Comparison of ENCODE assay signal across 9 cellular contexts in the genomic region with DNA sequence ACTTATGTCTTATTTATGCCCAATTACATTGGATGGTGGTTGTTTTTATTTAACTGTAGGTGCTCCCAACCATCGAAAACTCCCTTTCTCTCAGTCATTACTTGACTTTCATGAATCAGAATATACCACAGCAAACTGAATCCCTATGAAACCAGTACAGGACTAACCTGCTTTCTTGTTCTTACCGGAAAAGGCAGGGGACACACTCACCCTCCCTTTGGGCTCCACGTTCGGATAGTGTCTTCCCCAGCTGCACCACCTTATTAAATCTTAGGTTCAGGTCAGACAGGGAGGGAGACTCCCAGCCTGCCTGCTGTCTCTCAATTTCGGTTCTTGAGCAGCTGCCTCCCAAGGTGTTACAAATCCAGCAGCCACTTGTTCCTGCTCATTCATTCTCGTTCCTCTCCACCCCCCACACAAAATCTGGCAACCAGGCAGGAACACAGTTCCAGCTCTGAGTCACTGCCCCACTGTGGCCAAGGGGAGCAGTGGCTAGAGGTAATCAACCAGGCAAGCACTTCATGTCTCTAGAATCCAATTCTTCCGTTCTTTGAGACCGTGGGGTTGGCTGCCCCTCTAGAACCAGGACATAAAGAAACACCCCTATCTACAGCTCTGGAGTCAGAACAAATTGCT.
DNase-seq lines count a peak whose midpoint lies in the region; ATAC-seq, FAIRE-seq and TF ChIP-seq lines count a peak whose summit lies in the region.
"Had no signal": no experiment of that assay in that cellular context is flagged by ENCODE, and none has a peak within 500 bp of the region (broad histone marks: within the 10 kb centered on the region; RNA-seq: fewer than 3 reads in every experiment).

No MANE protein-coding gene starts in this region.

- DNase-seq in GM12864 (ENCODE audit: low read depth) = no peak
- DNase-seq in LNCaP clone FGC (ENCODE audit: low read depth) = no peak
- no peak for DNase-seq in coronary artery (ENCODE audit: low spot score)
- DNase-seq in mucosa of gallbladder (ENCODE audit: low spot score) = peak; percentile 47
- no peak for DNase-seq in stimulated activated CD4-positive, alpha-beta T cell treated with anti-CD3 and anti-CD28 coated beads, Interleukin-1b, Interleukin-23, amount 100 ng/mL, for 48 hours
- no peak for DNase-seq in frontal cortex (ENCODE audit: low spot score in 2 of 2)
- no peak for DNase-seq in NCI-H1436 (lab: John Stamatoyannopoulos, UW)

- H3K4me3 ChIP-seq in GM12864 (ENCODE audit: low read depth, low read length) (no peak overlapping the region), LNCaP clone FGC (ENCODE audit: low read depth, low read length) (no peak overlapping the region), coronary artery (no peak overlapping the region)

- FAIRE-seq in frontal cortex (lab: Jason Lieb, UNC) = no peak
- FAIRE-seq: endometrium had no signal

- TF ChIP-seq CTCF in GM12864 (IDR thresholded peaks at IDR 0.05; ENCODE audit: low read depth, low read length, missing control alignments) = peak; percentile 41
- TF ChIP-seq CTCF in LNCaP clone FGC (IDR thresholded peaks at IDR 0.05; ENCODE audit: control insufficient read depth, extremely low read depth, insufficient read depth) = peak; percentile 56
- peak; percentile 25 for TF ChIP-seq CTCF in coronary artery (IDR thresholded peaks at IDR 0.05)

- ATAC-seq in activated CD4-positive, CD25-positive, alpha-beta regulatory T cell treated with anti-CD3 and anti-CD28 coated beads, Interleukin-2, amount 50 U/mL, for 24 hours = no peak

- no peak overlapping the region for H3K27ac ChIP-seq in coronary artery
